Comparison of ENCODE assay signal across 20 cellular contexts in genomic region chr4:166363198-166363597, GRCh38.
DNase-seq lines count a peak whose midpoint lies in the region; ATAC-seq, FAIRE-seq and TF ChIP-seq lines count a peak whose summit lies in the region.
"Had no signal": no experiment of that assay in that cellular context is flagged by ENCODE, and none has a peak within 500 bp of the region (broad histone marks: within the 10 kb centered on the region; RNA-seq: fewer than 3 reads in every experiment).

No MANE protein-coding gene starts in this region.

- intact Hi-C loops in pancreas (cut with DNase I) = no loop called here

- H3K27ac ChIP-seq in pancreas = no peak overlapping the region
- H3K27ac ChIP-seq: GM23248 had no signal

- no peak for TF ChIP-seq CTCF in pancreas (IDR thresholded peaks at IDR 0.05)

- DNase-seq in pancreas (no peak), NCI-H146 (lab: John Stamatoyannopoulos, UW) (no peak), SW 1271 (lab: John Stamatoyannopoulos, UW) (no peak), islet precursor cell (no peak)
- DNase-seq: 8988T; CD8-positive, alpha-beta T cell; GF-D8; GM23248; HCEC 1CT; KG1; NCI-H1092 treated with DMSO at 0.1 percent for 48 hours; NCI-H1694 treated with DMSO at 0.1 percent for 48 hours; NCI-H2107; NCI-H2227 treated with DMSO at 0.1 percent for 48 hours; NCI-H524 had no signal

- H3K4me3 ChIP-seq in pancreas = no peak overlapping the region
- H3K4me3 ChIP-seq: GM23248 had no signal

- no peaks in the 10 kb centered on the region for H3K4me1 ChIP-seq in pancreas

- FAIRE-seq in pancreas (lab: Jason Lieb, UNC) = no peak

- WGBS in pancreas, 2 donors = 50 to 65% methylated on average over 2 of the region's 2 CpGs

- TF ChIP-seq POLR2A in GM18505 (IDR thresholded peaks at IDR 0.05; ENCODE audit: borderline replicate concordance, extremely low read depth, insufficient read depth, insufficient read length) = no peak

- ATAC-seq in GM18505 (IDR thresholded peaks at IDR 0.05; ENCODE audit: unreplicated experiment) (peak; percentile 78), GM19351 (IDR thresholded peaks at IDR 0.05; ENCODE audit: unreplicated experiment) (peak; percentile 73), HG02885 (IDR thresholded peaks at IDR 0.05; ENCODE audit: poor library complexity, unreplicated experiment) (peak; percentile 68), HG03520 (IDR thresholded peaks at IDR 0.05; ENCODE audit: unreplicated experiment) (peak; percentile 75), pancreas (no peak)
- ATAC-seq: CD8-positive, alpha-beta T cell; Panc1 had no signal

- H3K36me3 ChIP-seq in pancreas = no peaks in the 10 kb centered on the region

- H3K27me3 ChIP-seq in pancreas = no peaks in the 10 kb centered on the region

- peaks cover 0 to 3% (median 0%) of the 10 kb centered on the region in 4 donors for H3K9me3 ChIP-seq in pancreas

Comparison
In these comparisons a context has a peak if more than half of its experiments do, and no peak if none do; other contexts are left out.
1. ATAC-seq: peak in GM18505 (single experiment), GM19351 (single experiment), HG02885 (single experiment) and HG03520 (single experiment); none in pancreas (0 of 4).